8 cellular contexts compared by ENCODE assay signal in genomic region chr11:88335284-88335683, GRCh38.
DNase-seq lines count a peak whose midpoint lies in the region; ATAC-seq and TF ChIP-seq lines count a peak whose summit lies in the region.

No MANE protein-coding gene starts in this region.

- H3K27ac Mint-ChIP-seq in dendritic cell treated with granulocyte-macrophage colony-stimulating factor and Interleukin-4, amounts not matched to agents 40 ng/mL and 50 ng/mL, for 4 days, result peak overlapping the region; percentile 90
- peak overlapping the region; percentile 35 to 76 (median 68) for H3K27ac Mint-ChIP-seq in nephron

- H3K9me3 ChIP-seq in NT2/D1 (ENCODE audit: insufficient read depth, low read length), result no peaks in the 10 kb centered on the region

- H3K36me3 Mint-ChIP-seq in dendritic cell treated with granulocyte-macrophage colony-stimulating factor and Interleukin-4, amounts not matched to agents 40 ng/mL and 50 ng/mL, for 4 days (ENCODE audit: low read depth), result peaks cover 84% of the 10 kb centered on the region
- H3K36me3 Mint-ChIP-seq in nephron (ENCODE audit: low read depth), result peaks cover 47% of the 10 kb centered on the region

- H3K9me3 Mint-ChIP-seq in dendritic cell treated with granulocyte-macrophage colony-stimulating factor and Interleukin-4, amounts not matched to agents 40 ng/mL and 50 ng/mL, for 4 days, result no peaks in the 10 kb centered on the region
- no peaks in the 10 kb centered on the region for H3K9me3 Mint-ChIP-seq in nephron

- H3K4me3 ChIP-seq in GM06990 (replicated peaks; ENCODE audit: low read depth, low read length), result peak overlapping the region; percentile 89
- peak overlapping the region; percentile 8 for H3K4me3 ChIP-seq in NT2/D1 (ENCODE audit: insufficient read length, low read depth)

- DNase-seq in GM06990 (ENCODE audit: extremely low read depth, insufficient read length) (no peak), NT2/D1 (ENCODE audit: low read depth, low spot score) (no peak), glomerular visceral epithelial cell (ENCODE audit: extremely low spot score) (no peak), NCI-H1092 treated with DMSO at 0.1 percent for 48 hours (lab: John Stamatoyannopoulos, UW) (no peak)

- intact Hi-C loops in dendritic cell treated with granulocyte-macrophage colony-stimulating factor and Interleukin-4, amounts not matched to agents 40 ng/mL and 50 ng/mL, for 4 days (cut with micrococcal nuclease), result loop anchor here (5.0 kb wide), 1 partner anchor 102 kb away; no protein-coding TSS in a partner anchor

- TF ChIP-seq CTCF in GM06990 (IDR thresholded peaks at IDR 0.05; ENCODE audit: insufficient read depth, low read length, poor library complexity, severe bottlenecking) (no peak), nephron (IDR thresholded peaks at IDR 0.05; ENCODE audit: unreplicated experiment in 3 of 3) (no peak)

- H3K27me3 ChIP-seq in GM06990 (replicated peaks; ENCODE audit: control insufficient read depth, insufficient read depth, low read length) (no peaks in the 10 kb centered on the region), NT2/D1 (ENCODE audit: insufficient read depth, insufficient read length) (no peaks in the 10 kb centered on the region)

- no peaks in the 10 kb centered on the region for H3K4me1 ChIP-seq in NT2/D1 (ENCODE audit: insufficient read depth, insufficient read length)

- H3K4me1 Mint-ChIP-seq in dendritic cell treated with granulocyte-macrophage colony-stimulating factor and Interleukin-4, amounts not matched to agents 40 ng/mL and 50 ng/mL, for 4 days (ENCODE audit: low read depth), result peaks cover 38% of the 10 kb centered on the region
- H3K4me1 Mint-ChIP-seq in nephron, result peaks cover 23% of the 10 kb centered on the region

- ATAC-seq in HG02642 (IDR thresholded peaks at IDR 0.05; ENCODE audit: poor library complexity, unreplicated experiment) (no peak), GM21619 (IDR thresholded peaks at IDR 0.05; ENCODE audit: unreplicated experiment) (no peak)

- H3K9ac ChIP-seq in NT2/D1 (ENCODE audit: insufficient read length, low read depth), result peak overlapping the region; percentile 5

- H3K27me3 Mint-ChIP-seq in dendritic cell treated with granulocyte-macrophage colony-stimulating factor and Interleukin-4, amounts not matched to agents 40 ng/mL and 50 ng/mL, for 4 days, result no peaks in the 10 kb centered on the region
- no peaks in the 10 kb centered on the region for H3K27me3 Mint-ChIP-seq in nephron (ENCODE audit: low read depth)

- H3K36me3 ChIP-seq in GM06990 (ENCODE audit: control insufficient read depth, insufficient read depth, low read length), result peaks cover 6% of the 10 kb centered on the region
- H3K36me3 ChIP-seq in NT2/D1 (ENCODE audit: insufficient read depth, insufficient read length, low read length), result peaks cover 40% of the 10 kb centered on the region

- peak overlapping the region; percentile 81 for H3K4me3 Mint-ChIP-seq in dendritic cell treated with granulocyte-macrophage colony-stimulating factor and Interleukin-4, amounts not matched to agents 40 ng/mL and 50 ng/mL, for 4 days
- H3K4me3 Mint-ChIP-seq in nephron, result peak overlapping the region; percentile 96 to 100 (median 99)
